1 cellular context compared by ENCODE assay signal in genomic region chr19:3984908-3985642, GRCh38.
TF ChIP-seq lines count a peak whose summit lies in the region.

EEF2 (minus strand) TSS chr19:3985463; CDS start chr19:3985380, 83 bp downstream.

TF ChIP-seq in HepG2, 621 proteins besides CTCF, POLR2A, EP300 and RAD21 (continued from another document and continues in another):
- TF ChIP-seq DZIP1 (CRISPR knock-in tag; IDR thresholded peaks at IDR 0.05) (peak; percentile 94; the same call in 1 of the 2 replicates), HOXA9 (CRISPR knock-in tag; IDR thresholded peaks at IDR 0.05; ENCODE audit: borderline replicate concordance) (no peak; the same call in 1 of the 2 replicates), TBP (CRISPR knock-in tag; IDR thresholded peaks at IDR 0.05) (peak; percentile 80; the same call in 1 of the 2 replicates), NCOA2 (CRISPR knock-in tag; IDR thresholded peaks at IDR 0.05) (peak; percentile 61), CEBPB (IDR thresholded peaks at IDR 0.05; ENCODE audit: borderline replicate concordance, low read depth, low read length) (no peak), SATB2 (CRISPR knock-in tag; IDR thresholded peaks at IDR 0.05) (no peak), ZBTB7B (CRISPR knock-in tag; IDR thresholded peaks at IDR 0.05) (no peak; the same call in 1 of the 2 replicates), THAP11 (CRISPR knock-in tag; IDR thresholded peaks at IDR 0.05) (peak; percentile 85), HCFC1 (IDR thresholded peaks at IDR 0.05; ENCODE audit: low read depth, low read length) (peak; percentile 53), MIER2 (CRISPR knock-in tag; IDR thresholded peaks at IDR 0.05) (no peak), EHMT2 (IDR thresholded peaks at IDR 0.05; ENCODE audit: borderline replicate concordance, low read depth, low read length) (no peak), AGO1 (IDR thresholded peaks at IDR 0.05; ENCODE audit: low read depth, low read length, poor library complexity, severe bottlenecking) (peak; percentile 58), CHD2 (IDR thresholded peaks at IDR 0.05; ENCODE audit: low read depth, low read length) (0 out of 2 replicates have a peak, but pooled peaks have one; percentile 21), JARID2 (CRISPR knock-in tag; IDR thresholded peaks at IDR 0.05; ENCODE audit: insufficient replicate concordance) (no peak), TOPORS (CRISPR knock-in tag; IDR thresholded peaks at IDR 0.05) (peak; percentile 94), GPN1 (CRISPR knock-in tag; IDR thresholded peaks at IDR 0.05; ENCODE audit: borderline replicate concordance) (0 out of 2 replicates have a peak, but pooled peaks have one; percentile 55), NFKBIZ (CRISPR knock-in tag; IDR thresholded peaks at IDR 0.05) (peak; percentile 81), THRA (CRISPR knock-in tag; IDR thresholded peaks at IDR 0.05; ENCODE audit: borderline replicate concordance) (peak; percentile 60; the same call in 1 of the 2 replicates), SMAD3 (CRISPR knock-in tag; IDR thresholded peaks at IDR 0.05) (peak; percentile 82; the same call in 1 of the 2 replicates), ZNF10 (CRISPR knock-in tag; IDR thresholded peaks at IDR 0.05; ENCODE audit: borderline replicate concordance, low read depth) (no peak), GLI4 (CRISPR knock-in tag; IDR thresholded peaks at IDR 0.05; ENCODE audit: borderline replicate concordance) (peak; percentile 82; the same call in 1 of the 2 replicates), KDM2A (CRISPR knock-in tag; IDR thresholded peaks at IDR 0.05; ENCODE audit: borderline replicate concordance, low read depth) (peak; percentile 90), ZBTB37 (CRISPR knock-in tag; IDR thresholded peaks at IDR 0.05) (no peak), ZNF7 (CRISPR knock-in tag; IDR thresholded peaks at IDR 0.05) (no peak), FOXM1 (CRISPR knock-in tag; IDR thresholded peaks at IDR 0.05) (no peak), ZSCAN31 (CRISPR knock-in tag; IDR thresholded peaks at IDR 0.05; ENCODE audit: low read depth) (0 out of 2 replicates have a peak, but pooled peaks have one; percentile 68), ZNF318 (CRISPR knock-in tag; IDR thresholded peaks at IDR 0.05) (no peak), ZNF431 (CRISPR knock-in tag; IDR thresholded peaks at IDR 0.05; ENCODE audit: borderline replicate concordance, low read depth) (peak; percentile 51; the same call in 1 of the 2 replicates), MTA3 (CRISPR knock-in tag; IDR thresholded peaks at IDR 0.05) (no peak), NFE2L2 (IDR thresholded peaks at IDR 0.05; ENCODE audit: low read length) (no peak; the same call in 1 of the 2 replicates), ZNF781 (CRISPR knock-in tag; IDR thresholded peaks at IDR 0.05; ENCODE audit: borderline replicate concordance, not compliant biosample characterization) (no peak), ZFY (CRISPR knock-in tag; IDR thresholded peaks at IDR 0.05) (peak; percentile 87), PATZ1 (CRISPR knock-in tag; IDR thresholded peaks at IDR 0.05) (0 out of 2 replicates have a peak, but pooled peaks have one; percentile 39), SSRP1 (CRISPR knock-in tag; IDR thresholded peaks at IDR 0.05) (no peak), MED1 (CRISPR knock-in tag; IDR thresholded peaks at IDR 0.05) (no peak; the same call in 1 of the 2 replicates), KAT7 (CRISPR knock-in tag; IDR thresholded peaks at IDR 0.05; ENCODE audit: borderline replicate concordance) (peak; percentile 91; the same call in 1 of the 2 replicates), ZNF761 (CRISPR knock-in tag; conservative IDR thresholded peaks at IDR 0.05) (peak; percentile 66; the same call in 1 of the 2 replicates), JDP2 (CRISPR knock-in tag; IDR thresholded peaks at IDR 0.05; ENCODE audit: borderline replicate concordance) (no peak), SMARCC2 (IDR thresholded peaks at IDR 0.05) (no peak), GATAD1 (CRISPR knock-in tag; IDR thresholded peaks at IDR 0.05) (peak; percentile 77), MAFK (conservative IDR thresholded peaks at IDR 0.05 in 1 of 2, IDR thresholded peaks at IDR 0.05 in 1 of 2; ENCODE audit: low read length in 2 of 2) (peak; percentile 93 to 97)
- TF ChIP-seq, protein P1, sequence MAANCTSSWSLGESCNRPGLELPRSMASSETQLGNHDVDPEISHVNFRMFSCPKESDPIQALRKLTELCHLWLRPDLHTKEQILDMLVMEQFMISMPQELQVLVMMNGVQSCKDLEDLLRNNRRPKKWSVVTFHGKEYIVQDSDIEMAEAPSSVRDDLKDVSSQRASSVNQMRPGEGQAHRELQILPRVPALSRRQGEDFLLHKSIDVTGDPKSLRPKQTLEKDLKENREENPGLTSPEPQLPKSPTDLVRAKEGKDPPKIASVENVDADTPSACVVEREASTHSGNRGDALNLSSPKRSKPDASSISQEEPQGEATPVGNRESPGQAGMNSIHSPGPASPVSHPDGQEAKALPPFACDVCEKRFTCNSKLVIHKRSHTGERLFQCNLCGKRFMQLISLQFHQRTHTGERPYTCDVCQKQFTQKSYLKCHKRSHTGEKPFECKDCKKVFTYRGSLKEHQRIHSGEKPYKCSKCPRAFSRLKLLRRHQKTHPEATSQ (CRISPR knock-in tag; IDR thresholded peaks at IDR 0.05; ENCODE audit: borderline replicate concordance) = peak; percentile 95; the same call in 1 of the 2 replicates
- TF ChIP-seq, protein P2, sequence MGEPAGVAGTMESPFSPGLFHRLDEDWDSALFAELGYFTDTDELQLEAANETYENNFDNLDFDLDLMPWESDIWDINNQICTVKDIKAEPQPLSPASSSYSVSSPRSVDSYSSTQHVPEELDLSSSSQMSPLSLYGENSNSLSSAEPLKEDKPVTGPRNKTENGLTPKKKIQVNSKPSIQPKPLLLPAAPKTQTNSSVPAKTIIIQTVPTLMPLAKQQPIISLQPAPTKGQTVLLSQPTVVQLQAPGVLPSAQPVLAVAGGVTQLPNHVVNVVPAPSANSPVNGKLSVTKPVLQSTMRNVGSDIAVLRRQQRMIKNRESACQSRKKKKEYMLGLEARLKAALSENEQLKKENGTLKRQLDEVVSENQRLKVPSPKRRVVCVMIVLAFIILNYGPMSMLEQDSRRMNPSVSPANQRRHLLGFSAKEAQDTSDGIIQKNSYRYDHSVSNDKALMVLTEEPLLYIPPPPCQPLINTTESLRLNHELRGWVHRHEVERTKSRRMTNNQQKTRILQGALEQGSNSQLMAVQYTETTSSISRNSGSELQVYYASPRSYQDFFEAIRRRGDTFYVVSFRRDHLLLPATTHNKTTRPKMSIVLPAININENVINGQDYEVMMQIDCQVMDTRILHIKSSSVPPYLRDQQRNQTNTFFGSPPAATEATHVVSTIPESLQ (CRISPR knock-in tag; conservative IDR thresholded peaks at IDR 0.05) = peak; percentile 91; the same call in 1 of the 2 replicates
- TF ChIP-seq, protein P3, sequence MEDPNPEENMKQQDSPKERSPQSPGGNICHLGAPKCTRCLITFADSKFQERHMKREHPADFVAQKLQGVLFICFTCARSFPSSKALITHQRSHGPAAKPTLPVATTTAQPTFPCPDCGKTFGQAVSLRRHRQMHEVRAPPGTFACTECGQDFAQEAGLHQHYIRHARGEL (CRISPR knock-in tag; IDR thresholded peaks at IDR 0.05) = no peak
